Comparison of ENCODE assay signal across 8 cellular contexts in the genomic region with DNA sequence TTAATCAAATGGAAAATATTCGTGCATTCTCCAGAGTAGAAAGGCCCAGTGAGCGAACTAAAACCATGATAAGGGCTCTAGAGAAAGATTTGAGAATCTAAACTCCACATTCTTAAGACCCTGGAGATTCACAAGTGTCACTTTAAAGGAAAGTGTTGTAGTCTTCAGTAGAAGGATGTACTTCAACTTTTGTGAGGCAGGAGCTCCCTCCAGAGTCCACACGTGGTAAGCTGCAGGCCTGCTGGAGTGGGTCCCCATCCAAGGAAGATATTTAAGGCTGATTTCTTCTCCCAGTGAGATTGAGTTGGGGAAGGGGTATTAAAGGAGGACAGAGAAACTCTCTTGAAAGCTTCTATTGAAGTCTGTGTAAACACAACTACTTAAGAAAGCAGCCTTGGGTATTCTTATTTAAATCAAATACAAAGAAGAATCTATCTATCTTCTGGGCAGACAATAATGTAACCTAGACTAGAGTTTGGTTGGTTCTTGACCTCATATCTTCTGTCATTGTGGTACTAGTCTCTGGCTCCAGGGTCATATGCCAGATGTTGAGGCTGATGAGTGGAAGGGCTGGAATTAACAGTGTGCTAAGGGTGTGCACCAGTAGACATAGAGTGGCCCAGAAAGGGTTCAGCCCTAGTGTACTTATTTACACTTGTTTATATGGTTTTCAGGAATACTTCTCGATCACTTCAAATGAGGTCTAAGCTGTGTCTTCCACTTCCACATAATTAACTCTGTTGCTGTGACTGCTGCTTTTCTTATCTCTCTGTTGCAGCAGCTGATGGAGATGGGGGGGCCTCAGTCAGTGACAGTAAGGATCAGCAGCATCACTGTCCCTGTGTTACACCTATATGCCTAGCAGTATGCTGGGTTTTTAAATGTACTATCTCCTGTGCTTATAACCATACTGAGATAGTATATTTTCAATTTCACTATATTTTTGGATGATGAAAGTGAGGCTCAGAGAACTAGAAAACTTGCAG.
DNase-seq lines count a peak whose midpoint lies in the region; ATAC-seq and TF ChIP-seq lines count a peak whose summit lies in the region.

No MANE protein-coding gene starts in this region.

- no peak overlapping the region for H3K4me3 Mint-ChIP-seq in CD14-positive monocyte

- H3K27me3 Mint-ChIP-seq in CD14-positive monocyte (ENCODE audit: low read depth in 3 of 3): no peaks in the 10 kb centered on the region

- ATAC-seq in GM18873 (IDR thresholded peaks at IDR 0.05; ENCODE audit: low FRiP score, unreplicated experiment) (peak; percentile 77), HG03108 (IDR thresholded peaks at IDR 0.05; ENCODE audit: unreplicated experiment) (peak; percentile 90)

- DNase-seq in CD14-positive monocyte (ENCODE audit: low spot score) (peak; percentile 56), NCI-H446 treated with DMSO at 0.1 percent for 48 hours (lab: John Stamatoyannopoulos, UW) (peak; percentile 37), midbrain (lab: John Stamatoyannopoulos, UW) (peak; percentile 83)
- DNase-seq in activated CD4-positive, alpha-beta T cell treated with anti-CD3 and anti-CD28 coated beads, Interleukin-2, amount 50 U/mL, for 48 hours: peak; percentile 56 to 63
- peak; percentile 28 for DNase-seq in effector CD8-positive, alpha-beta T cell (lab: John Stamatoyannopoulos, UW)
- peak; percentile 8 to 64 (median 42) for DNase-seq in stimulated activated naive CD4-positive, alpha-beta T cell (lab: John Stamatoyannopoulos, UW)

- peak overlapping the region in 1 of 7 donors; percentile 34 for H3K27ac Mint-ChIP-seq in CD14-positive monocyte

- intact Hi-C loops in CD14-positive monocyte (cut with micrococcal nuclease): loop anchor here (2.0 to 5.0 kb wide), 3 partner anchors 231 to 245 kb away; no protein-coding TSS in a partner anchor

- H3K9me3 Mint-ChIP-seq in CD14-positive monocyte: no peaks in the 10 kb centered on the region

- peaks cover 14 to 27% of the 10 kb centered on the region in 2 donors for H3K36me3 Mint-ChIP-seq in CD14-positive monocyte

- H3K4me1 Mint-ChIP-seq in CD14-positive monocyte: peaks cover 7% of the 10 kb centered on the region

- TF ChIP-seq CTCF in CD14-positive monocyte (IDR thresholded peaks at IDR 0.05): peak; percentile 79

Comparison
In these comparisons a context has a peak if more than half of its experiments do, and no peak if none do; other contexts are left out.
1. Peak in every context shown above with its lines: DNase-seq and ATAC-seq.
2. DNase-seq: peak in every context shown above with its lines; median percentile 83 in midbrain; 60 in activated CD4-positive, alpha-beta T cell treated with anti-CD3 and anti-CD28 coated beads, Interleukin-2, amount 50 U/mL, for 48 hours; 56 in CD14-positive monocyte; 42 in stimulated activated naive CD4-positive, alpha-beta T cell; 37 in NCI-H446 treated with DMSO at 0.1 percent for 48 hours; 28 in effector CD8-positive, alpha-beta T cell.